In the genomic region with DNA sequence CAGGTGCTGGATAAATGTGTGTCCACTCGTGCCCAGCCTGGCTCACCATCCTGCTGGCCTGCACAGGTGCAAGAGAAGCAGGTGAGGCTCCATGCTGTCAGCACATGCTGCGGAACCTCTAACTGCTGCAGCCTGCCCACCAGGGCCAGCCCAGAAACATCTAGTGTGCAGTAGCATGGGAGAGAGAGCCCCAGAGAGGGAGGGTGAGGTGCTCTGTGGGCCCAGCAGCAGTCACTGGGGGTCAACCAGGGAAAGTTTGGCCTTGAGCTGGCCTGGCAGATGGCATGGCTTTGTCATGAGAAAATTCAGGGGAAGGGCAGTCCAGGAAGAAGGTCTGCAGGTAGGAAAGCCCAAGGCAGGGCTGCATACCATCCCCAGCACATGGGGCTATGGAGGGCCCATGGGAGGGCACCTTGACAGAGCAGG, we compare ENCODE assay signal across 19 cellular contexts. TPM values are rescaled to one million over a fixed set of nuclear protein-coding genes. Genes with fewer than 3 reads are reported as not detected.
DNase-seq lines count a peak whose midpoint lies in the region; ATAC-seq and TF ChIP-seq lines count a peak whose summit lies in the region.
"Had no signal": no experiment of that assay in that cellular context is flagged by ENCODE, and none has a peak within 500 bp of the region (broad histone marks: within the 10 kb centered on the region; RNA-seq: fewer than 3 reads in every experiment).

No MANE protein-coding gene starts in this region.

- DNase-seq in right atrium auricular region (ENCODE audit: low spot score) (peak; percentile 42), heart left ventricle (no peak), cerebellum (ENCODE audit: low spot score) (peak; percentile 47), islet precursor cell (peak; percentile 46), NCI-H187 (lab: John Stamatoyannopoulos, UW) (no peak)
- DNase-seq in activated CD4-positive, CD25-positive, alpha-beta regulatory T cell (lab: John Stamatoyannopoulos, UW), result no peak
- DNase-seq: CD4-positive, alpha-beta memory T cell; IMR-90; NCI-H1105; NCI-H187 treated with DMSO at 0.1 percent for 48 hours; NCI-H2107; NCI-H526 treated with DMSO at 0.1 percent for 48 hours; PC-9; RPMI8226; SHP77 had no signal

- H3K27me3 ChIP-seq in right atrium auricular region, result no peaks in the 10 kb centered on the region
- H3K27me3 ChIP-seq in heart left ventricle, result peaks cover 0 to 14% (median 0%) of the 10 kb centered on the region in 9 donors
- H3K27me3 ChIP-seq: BLaER1 had no signal

- H3K4me3 ChIP-seq in right atrium auricular region, result no peak overlapping the region
- H3K4me3 ChIP-seq in heart left ventricle, result no peak overlapping the region
- H3K4me3 ChIP-seq: BLaER1, PC-9 had no signal

- WGBS in heart left ventricle, 4 donors, result 63 to 94% (median 83%) methylated on average over 2 of the region's 2 CpGs

- H3K9me3 ChIP-seq in right atrium auricular region (no peaks in the 10 kb centered on the region), heart left ventricle (no peaks in the 10 kb centered on the region)

- H3K4me1 ChIP-seq in right atrium auricular region, result no peaks in the 10 kb centered on the region
- H3K4me1 ChIP-seq in heart left ventricle, result peaks cover 0 to 5% (median 0%) of the 10 kb centered on the region in 12 donors

- TF ChIP-seq CTCF in right atrium auricular region (IDR thresholded peaks at IDR 0.05) (no peak), heart left ventricle (IDR thresholded peaks at IDR 0.05) (no peak)

- no peaks in the 10 kb centered on the region for H3K36me3 ChIP-seq in right atrium auricular region
- H3K36me3 ChIP-seq in heart left ventricle, result no peaks in the 10 kb centered on the region
- H3K36me3 ChIP-seq: BLaER1 had no signal

- H3K27ac ChIP-seq in right atrium auricular region (no peak overlapping the region), heart left ventricle (no peak overlapping the region)
- H3K27ac ChIP-seq: BLaER1, KMS-11, PC-9 had no signal

- TF ChIP-seq POLR2A in heart left ventricle (IDR thresholded peaks at IDR 0.05), result no peak

- ATAC-seq in heart left ventricle (no peak), HG02885 (IDR thresholded peaks at IDR 0.05; ENCODE audit: poor library complexity, unreplicated experiment) (no peak)

- intact Hi-C loops in heart left ventricle (cut with DNase I), result loop anchor here (5.0 to 10.0 kb wide), 9 partner anchors 177 to 500 kb away; a partner anchor contains a TSS

RNA-seq across cellular contexts. Expression of a gene that starts 18.2 kb away (rescaled TPM):
- total RNA-seq in right atrium auricular region (not detected), heart left ventricle (not detected), cerebellum (not detected)
- not detected for polyA plus RNA-seq in heart left ventricle
- total RNA-seq: CD4-positive, alpha-beta memory T cell; H4; IMR-90; PC-9 had no signal
- polyA plus RNA-seq: CD4-positive, alpha-beta memory T cell; IMR-90 had no signal

Comparison
In these comparisons a context has a peak if more than half of its experiments do, and no peak if none do; other contexts are left out.
1. DNase-seq: peak in right atrium auricular region (single experiment), cerebellum (single experiment) and islet precursor cell (single experiment); none in heart left ventricle (0 of 5), NCI-H187 (0 of 2) and activated CD4-positive, CD25-positive, alpha-beta regulatory T cell (0 of 4).